ENCODE assay signal across 17 cellular contexts in genomic region chr11:99352642-99353041, GRCh38.
"Had no signal": no experiment of that assay in that cellular context is flagged by ENCODE, and none has a peak within 500 bp of the region (broad histone marks: within the 10 kb centered on the region; RNA-seq: fewer than 3 reads in every experiment).

No MANE protein-coding gene starts in this region.

- H3K4me1 ChIP-seq: left lung, parathyroid adenoma, tibial nerve, uterus had no signal

- H3K27me3 ChIP-seq: left lung, tibial nerve, uterus had no signal

- H3K9ac ChIP-seq: parathyroid adenoma had no signal

- H3K36me3 Mint-ChIP-seq: activated naive CD8-positive, alpha-beta T cell treated with anti-CD3 and anti-CD28 coated beads, Interleukin-2, amount 10 ng/mL, durations not matched to agents 7 days and 5 days; naive thymus-derived CD8-positive, alpha-beta T cell had no signal

- H3K27ac Mint-ChIP-seq: activated CD4-positive, alpha-beta T cell treated with anti-CD3 and anti-CD28 coated beads, Interleukin-2, amount 10 ng/mL, durations not matched to agents 24 days and 14 days; activated naive CD8-positive, alpha-beta T cell treated with anti-CD3 and anti-CD28 coated beads, Interleukin-2, amount 10 ng/mL, durations not matched to agents 7 days and 5 days; naive thymus-derived CD8-positive, alpha-beta T cell had no signal

- H3K36me3 ChIP-seq: left lung, tibial nerve, uterus had no signal

- DNase-seq: activated CD4-positive, alpha-beta T cell treated with anti-CD3 and anti-CD28 coated beads, Interleukin-2, amount 10 ng/mL, durations not matched to agents 24 days and 14 days; activated CD4-positive, CD25-positive, alpha-beta regulatory T cell; activated CD8-positive, alpha-beta memory T cell treated with anti-CD3 and anti-CD28 coated beads for 24 hours; activated naive CD4-positive, alpha-beta T cell; activated naive CD8-positive, alpha-beta T cell treated with anti-CD3 and anti-CD28 coated beads, Interleukin-2, amount 10 ng/mL, durations not matched to agents 7 days and 5 days; left lung; mesenchymal stem cell; naive thymus-derived CD8-positive, alpha-beta T cell; small intestine; stimulated activated CD4-positive, alpha-beta T cell treated with anti-CD3 and anti-CD28 coated beads, Interleukin-4, amount 100 ng/mL, for 4 hours; stimulated activated CD8-positive, alpha-beta memory T cell treated with anti-CD3 and anti-CD28 coated beads, Interleukin-4, amount 100 ng/mL, for 48 hours; stimulated activated naive CD4-positive, alpha-beta T cell treated with Interleukin-2 at 50 U/mL for 16 hours; substantia nigra; uterus had no signal

- H3K4me1 Mint-ChIP-seq: activated CD4-positive, alpha-beta T cell treated with anti-CD3 and anti-CD28 coated beads, Interleukin-2, amount 10 ng/mL, durations not matched to agents 24 days and 14 days; activated naive CD8-positive, alpha-beta T cell treated with anti-CD3 and anti-CD28 coated beads, Interleukin-2, amount 10 ng/mL, durations not matched to agents 7 days and 5 days; naive thymus-derived CD8-positive, alpha-beta T cell had no signal

- H3K27me3 Mint-ChIP-seq: activated CD4-positive, alpha-beta T cell treated with anti-CD3 and anti-CD28 coated beads, Interleukin-2, amount 10 ng/mL, durations not matched to agents 24 days and 14 days; activated naive CD8-positive, alpha-beta T cell treated with anti-CD3 and anti-CD28 coated beads, Interleukin-2, amount 10 ng/mL, durations not matched to agents 7 days and 5 days; naive thymus-derived CD8-positive, alpha-beta T cell had no signal

- H3K4me3 ChIP-seq: left lung, tibial nerve, uterus had no signal

- H3K27ac ChIP-seq: epithelial cell of prostate, left lung, parathyroid adenoma, tibial nerve, uterus had no signal

- ATAC-seq: left lung; naive thymus-derived CD8-positive, alpha-beta T cell had no signal

- H3K9me3 ChIP-seq: left lung, tibial nerve, uterus had no signal

- H3K4me3 Mint-ChIP-seq: activated CD4-positive, alpha-beta T cell treated with anti-CD3 and anti-CD28 coated beads, Interleukin-2, amount 10 ng/mL, durations not matched to agents 24 days and 14 days; activated naive CD8-positive, alpha-beta T cell treated with anti-CD3 and anti-CD28 coated beads, Interleukin-2, amount 10 ng/mL, durations not matched to agents 7 days and 5 days; naive thymus-derived CD8-positive, alpha-beta T cell had no signal

- H3K9me3 Mint-ChIP-seq: activated CD4-positive, alpha-beta T cell treated with anti-CD3 and anti-CD28 coated beads, Interleukin-2, amount 10 ng/mL, durations not matched to agents 24 days and 14 days had no signal
